Comparison of ENCODE assay signal across 15 cellular contexts in the genomic region with DNA sequence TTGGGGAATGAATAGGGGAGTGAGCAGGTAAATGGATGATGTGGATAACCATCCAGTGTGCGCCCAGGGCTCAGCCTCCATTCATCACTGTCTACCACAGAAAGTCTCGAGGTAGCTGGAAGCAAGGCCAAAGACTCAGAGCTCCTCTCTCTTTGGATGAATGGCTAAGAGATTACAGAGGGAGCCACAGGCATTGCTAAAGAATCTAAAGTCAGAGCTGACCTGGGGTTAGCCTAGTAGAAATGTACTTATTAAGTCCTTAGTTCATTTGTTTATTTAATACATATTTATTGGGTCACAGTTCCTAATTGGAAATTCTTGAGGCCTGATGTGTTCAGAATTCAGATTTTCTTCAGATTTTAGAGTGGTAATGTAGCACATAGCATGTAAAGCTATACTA.
DNase-seq lines count a peak whose midpoint lies in the region; ATAC-seq and TF ChIP-seq lines count a peak whose summit lies in the region.
"Had no signal": no experiment of that assay in that cellular context is flagged by ENCODE, and none has a peak within 500 bp of the region (broad histone marks: within the 10 kb centered on the region; RNA-seq: fewer than 3 reads in every experiment).

No MANE protein-coding gene starts in this region.

- TF ChIP-seq RAD21 in IMR-90 (IDR thresholded peaks at IDR 0.05; ENCODE audit: low read length), result no peak

- no peak overlapping the region for H3K4me3 Mint-ChIP-seq in stimulated activated naive B cell treated with anti-CD40 and anti-IgM and Interleukin-4, amounts not matched to agents 10 μg/mL and 1 μg/mL and 100 μg/mL, for 72 hours
- H3K4me3 Mint-ChIP-seq: B cell; CD4-positive, alpha-beta T cell had no signal

- H3K79me1 ChIP-seq in IMR-90 (ENCODE audit: low read depth in 1 of 2, low read length in 2 of 2), result no peaks in the 10 kb centered on the region

- in situ Hi-C loops in IMR-90 (cut with MboI; ENCODE audit: low sequenced_read_pairs), result no loop called here
- in situ Hi-C loops in brain microvascular endothelial cell (cut with HindIII; ENCODE audit: low pct_ligation_motif_present, low sequenced_read_pairs), result no loop called here

- no peaks in the 10 kb centered on the region for H4K20me1 ChIP-seq in IMR-90 (ENCODE audit: insufficient read depth, low read length)

- no peaks in the 10 kb centered on the region for H3K9me3 ChIP-seq in IMR-90 (ENCODE audit: control insufficient read depth, insufficient read depth, low read length)

- CTCF ChIA-PET in IMR-90 (lab: Yijun Ruan, JAX), result no interaction called here

- POLR2A ChIA-PET in IMR-90 (lab: Charles Lee; ENCODE audit: unreplicated experiment), result no interaction called here

- no peak overlapping the region for H3K23ac ChIP-seq in IMR-90 (ENCODE audit: low read depth, low read length)

- no peak overlapping the region for H2AK5ac ChIP-seq in IMR-90 (ENCODE audit: low read depth, low read length)

- H3K36me3 ChIP-seq in IMR-90 (ENCODE audit: control insufficient read depth, insufficient read depth, low read length) (no peaks in the 10 kb centered on the region), brain microvascular endothelial cell (replicated peaks) (no peaks in the 10 kb centered on the region)

- H3K4me1 Mint-ChIP-seq in stimulated activated naive B cell treated with anti-CD40 and anti-IgM and Interleukin-4, amounts not matched to agents 10 μg/mL and 1 μg/mL and 100 μg/mL, for 72 hours, result no peaks in the 10 kb centered on the region
- H3K4me1 Mint-ChIP-seq: B cell had no signal

- no peak overlapping the region for H3K14ac ChIP-seq in IMR-90 (replicated peaks; ENCODE audit: low read depth, low read length)

- H3K9ac ChIP-seq in IMR-90 (ENCODE audit: low read depth, low read length), result no peak overlapping the region
- H3K9ac ChIP-seq: GM23248 had no signal

- no peak overlapping the region for H3K56ac ChIP-seq in IMR-90 (ENCODE audit: extremely low read depth, insufficient read depth, low read length)

- H3K4me3 ChIP-seq in IMR-90 (ENCODE audit: insufficient read depth, low read depth, low read length), result no peak overlapping the region
- H3K4me3 ChIP-seq in brain microvascular endothelial cell (ENCODE audit: low read depth, low read length), result no peak overlapping the region
- H3K4me3 ChIP-seq: GM23248 had no signal

- DNase-seq in IMR-90, result peak; percentile 1
- peak; percentile 4 for DNase-seq in brain microvascular endothelial cell
- peak; percentile 67 for DNase-seq in kidney glomerular epithelial cell (lab: John Stamatoyannopoulos, UW)
- DNase-seq in stimulated activated naive B cell treated with anti-CD40 and anti-IgM and Interleukin-4, amounts not matched to agents 10 μg/mL and 1 μg/mL and 100 μg/mL, for 72 hours, result no peak
- DNase-seq: C1 segment of cervical spinal cord; Calu3; CD4-positive, alpha-beta T cell; DMS 273 treated with DMSO at 0.1 percent for 48 hours; GM23248 had no signal

- H3K27ac Mint-ChIP-seq in stimulated activated naive B cell treated with anti-CD40 and anti-IgM and Interleukin-4, amounts not matched to agents 10 μg/mL and 1 μg/mL and 100 μg/mL, for 72 hours, result peak overlapping the region; percentile 5
- H3K27ac Mint-ChIP-seq: B cell; CD4-positive, alpha-beta T cell had no signal

- TF ChIP-seq POLR2A in IMR-90 (IDR thresholded peaks at IDR 0.05; ENCODE audit: low read depth, low read length), result no peak

- H2BK5ac ChIP-seq in IMR-90 (ENCODE audit: low read depth, low read length, poor library complexity, severe bottlenecking), result no peak overlapping the region

- TF ChIP-seq CTCF in IMR-90 (conservative IDR thresholded peaks at IDR 0.05; ENCODE audit: low read depth, low read length) (no peak), brain microvascular endothelial cell (IDR thresholded peaks at IDR 0.05; ENCODE audit: low read depth, low read length, missing control alignments) (no peak)

- no peak overlapping the region for H4K5ac ChIP-seq in IMR-90 (ENCODE audit: low read depth, low read length)

- no TSS peak for BruUV-seq in IMR-90 (replicated peaks; lab: Mats Ljungman, UMichigan)

- no peak; the same call in 1 of the 2 replicates for ATAC-seq in IMR-90 (ENCODE audit: low read depth)
- no peak for ATAC-seq in stimulated activated naive B cell treated with anti-CD40 and anti-IgM and Interleukin-4, amounts not matched to agents 10 μg/mL and 1 μg/mL and 100 μg/mL, for 72 hours (replicated peaks)
- ATAC-seq in GM21526 (IDR thresholded peaks at IDR 0.05; ENCODE audit: low FRiP score, unreplicated experiment), result no peak
- ATAC-seq in GM19463 (IDR thresholded peaks at IDR 0.05; ENCODE audit: unreplicated experiment), result no peak
- no peak for ATAC-seq in HG03354 (IDR thresholded peaks at IDR 0.05; ENCODE audit: poor library complexity, severe bottlenecking, unreplicated experiment)
- ATAC-seq: HCT116, HepG2 had no signal

- no peak overlapping the region for H2AK9ac ChIP-seq in IMR-90 (replicated peaks; ENCODE audit: low read depth, low read length, poor library complexity)

- no peak overlapping the region for H3K4me2 ChIP-seq in IMR-90 (ENCODE audit: low read depth, low read length)

- intact Hi-C loops in IMR-90 (cut with micrococcal nuclease), result no loop called here

- H3K27me3 Mint-ChIP-seq in stimulated activated naive B cell treated with anti-CD40 and anti-IgM and Interleukin-4, amounts not matched to agents 10 μg/mL and 1 μg/mL and 100 μg/mL, for 72 hours, result peaks cover 6 to 17% of the 10 kb centered on the region in 2 donors

- H3K18ac ChIP-seq in IMR-90 (ENCODE audit: low read depth, low read length), result no peak overlapping the region

- no peak overlapping the region for H2BK20ac ChIP-seq in IMR-90 (ENCODE audit: low read depth, low read length)

- H2BK15ac ChIP-seq in IMR-90 (ENCODE audit: low read depth, low read length), result no peak overlapping the region

- H3K36me3 Mint-ChIP-seq in stimulated activated naive B cell treated with anti-CD40 and anti-IgM and Interleukin-4, amounts not matched to agents 10 μg/mL and 1 μg/mL and 100 μg/mL, for 72 hours, result no peaks in the 10 kb centered on the region

- H3K9me1 ChIP-seq in IMR-90 (ENCODE audit: insufficient read depth, low read length), result no peaks in the 10 kb centered on the region

- H2BK120ac ChIP-seq in IMR-90 (ENCODE audit: low read depth, low read length), result no peak overlapping the region

- no peak overlapping the region for H4K8ac ChIP-seq in IMR-90 (ENCODE audit: low read depth in 2 of 2, low read length in 2 of 2)

- no peaks in the 10 kb centered on the region for H3K27me3 ChIP-seq in IMR-90 (ENCODE audit: control insufficient read depth, insufficient read depth, low read length)
- no peaks in the 10 kb centered on the region for H3K27me3 ChIP-seq in brain microvascular endothelial cell (replicated peaks)

- dilution Hi-C loops in IMR-90 (cut with HindIII; ENCODE audit: low sequenced_read_pairs, unreplicated experiment), result no loop called here

- no peak overlapping the region for H4K91ac ChIP-seq in IMR-90 (ENCODE audit: insufficient read depth, low read depth, low read length)

- H2AFZ ChIP-seq in IMR-90 (replicated peaks; ENCODE audit: low read length, poor library complexity), result no peak overlapping the region
- H2AFZ ChIP-seq: GM23248 had no signal

- H3K9me3 Mint-ChIP-seq in stimulated activated naive B cell treated with anti-CD40 and anti-IgM and Interleukin-4, amounts not matched to agents 10 μg/mL and 1 μg/mL and 100 μg/mL, for 72 hours, result no peaks in the 10 kb centered on the region
- H3K9me3 Mint-ChIP-seq: CD4-positive, alpha-beta T cell had no signal

- no peaks in the 10 kb centered on the region for H3K4me1 ChIP-seq in IMR-90 (ENCODE audit: control insufficient read depth, insufficient read depth, low read length)

- H3K4ac ChIP-seq in IMR-90 (ENCODE audit: low read depth, low read length), result no peak overlapping the region

- WGBS in IMR-90 (ENCODE audit: extremely low coverage in 2 of 2, insufficient read length in 1 of 2), 2 experiments, result no CpG with 5 or more reads among the region's 2 CpGs

- H3K27ac ChIP-seq in IMR-90 (ENCODE audit: insufficient read depth, low read length) (no peak overlapping the region), brain microvascular endothelial cell (no peak overlapping the region)
- H3K27ac ChIP-seq: GM23248 had no signal

TF ChIP-seq in IMR-90, 13 proteins besides CTCF, POLR2A, EP300 and RAD21:
- no peak for TF ChIP-seq RFX5 (IDR thresholded peaks at IDR 0.05; ENCODE audit: low read depth, low read length)
- no peak for TF ChIP-seq CEBPB (IDR thresholded peaks at IDR 0.05; ENCODE audit: low read depth, low read length)
- TF ChIP-seq NFE2L2 (IDR thresholded peaks at IDR 0.05; ENCODE audit: low read depth, low read length), result no peak
- TF ChIP-seq RCOR1 (IDR thresholded peaks at IDR 0.05; ENCODE audit: insufficient replicate concordance, low read length), result no peak
- no peak for TF ChIP-seq SMC3 (IDR thresholded peaks at IDR 0.05; ENCODE audit: low read depth, low read length)
- TF ChIP-seq CHD1 (IDR thresholded peaks at IDR 0.05; ENCODE audit: low read depth, low read length), result no peak
- TF ChIP-seq ELK1 (IDR thresholded peaks at IDR 0.05; ENCODE audit: borderline replicate concordance, low read depth, low read length), result no peak
- TF ChIP-seq, protein P1, sequence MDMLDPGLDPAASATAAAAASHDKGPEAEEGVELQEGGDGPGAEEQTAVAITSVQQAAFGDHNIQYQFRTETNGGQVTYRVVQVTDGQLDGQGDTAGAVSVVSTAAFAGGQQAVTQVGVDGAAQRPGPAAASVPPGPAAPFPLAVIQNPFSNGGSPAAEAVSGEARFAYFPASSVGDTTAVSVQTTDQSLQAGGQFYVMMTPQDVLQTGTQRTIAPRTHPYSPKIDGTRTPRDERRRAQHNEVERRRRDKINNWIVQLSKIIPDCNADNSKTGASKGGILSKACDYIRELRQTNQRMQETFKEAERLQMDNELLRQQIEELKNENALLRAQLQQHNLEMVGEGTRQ (IDR thresholded peaks at IDR 0.05; ENCODE audit: low read depth, low read length), result no peak
- no peak for TF ChIP-seq FOS (IDR thresholded peaks at IDR 0.05; ENCODE audit: low read depth, low read length)
- no peak for TF ChIP-seq BHLHE40 (IDR thresholded peaks at IDR 0.05; ENCODE audit: low read depth, low read length)
- no peak for TF ChIP-seq MAFK (IDR thresholded peaks at IDR 0.05; ENCODE audit: low read depth, low read length)
- no peak for TF ChIP-seq MAZ (IDR thresholded peaks at IDR 0.05; ENCODE audit: borderline replicate concordance, low read depth, low read length)
- TF ChIP-seq MXI1 (IDR thresholded peaks at IDR 0.05; ENCODE audit: borderline replicate concordance, low read depth, low read length), result no peak
TF ChIP-seq in IMR-90: peak in this region for 0.
